Comparison of ENCODE assay signal across 10 cellular contexts in the genomic region with DNA sequence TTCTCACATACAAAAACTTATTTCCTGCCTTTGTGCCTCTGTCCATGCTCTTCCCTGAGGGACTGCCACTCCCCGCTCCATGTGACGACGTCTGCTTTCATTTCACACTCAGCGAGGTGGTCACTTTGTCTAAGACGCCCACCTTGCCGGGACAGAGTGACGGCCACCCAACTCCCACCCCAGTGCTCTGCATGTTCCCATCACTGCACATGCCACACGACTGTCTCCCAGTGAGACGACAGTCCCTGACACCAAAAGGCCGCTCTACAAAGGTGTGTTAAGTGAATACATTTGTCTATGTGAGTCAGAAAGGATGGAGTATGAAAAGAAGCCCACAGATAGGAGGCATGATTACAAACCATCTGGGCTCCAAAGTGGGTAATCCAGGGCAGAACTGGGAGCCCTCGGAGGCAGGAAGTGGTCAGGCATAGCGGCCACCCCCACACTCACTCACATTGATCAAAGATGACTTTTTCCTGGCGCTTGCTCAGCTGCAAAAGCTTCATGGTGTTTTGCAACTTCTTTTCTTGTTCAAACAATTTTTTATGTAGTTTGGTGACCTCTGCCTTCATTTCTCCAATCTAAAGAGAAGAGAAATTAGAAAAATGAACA.
DNase-seq lines count a peak whose midpoint lies in the region; FAIRE-seq and TF ChIP-seq lines count a peak whose summit lies in the region.
"Had no signal": no experiment of that assay in that cellular context is flagged by ENCODE, and none has a peak within 500 bp of the region (broad histone marks: within the 10 kb centered on the region; RNA-seq: fewer than 3 reads in every experiment).

No MANE protein-coding gene starts in this region.

- H3K27me3 ChIP-seq in liver (ENCODE audit: control insufficient read depth in 4 of 4, insufficient read depth in 4 of 4, low read length in 3 of 4) (no peaks in the 10 kb centered on the region), uterus (no peaks in the 10 kb centered on the region)
- H3K27me3 ChIP-seq: neutrophil had no signal

- H3K9me3 ChIP-seq in liver (ENCODE audit: control insufficient read depth in 4 of 4, low read length in 3 of 4) (no peaks in the 10 kb centered on the region), uterus (no peaks in the 10 kb centered on the region)
- H3K9me3 ChIP-seq: neutrophil had no signal

- FAIRE-seq in HTR-8/SVneo (lab: Jason Lieb, UNC): no peak

- no peaks in the 10 kb centered on the region for H3K27me3 Mint-ChIP-seq in activated naive CD4-positive, alpha-beta T cell treated with anti-CD3 and anti-CD28 coated beads, Interleukin-2, amount 50 U/mL, for 24 hours

- no peak for TF ChIP-seq CTCF in AG04449 (IDR thresholded peaks at IDR 0.05; ENCODE audit: insufficient read depth, low read length, missing control alignments)
- TF ChIP-seq CTCF in liver (IDR thresholded peaks at IDR 0.05; ENCODE audit: low read depth, low read length, missing input control): no peak
- TF ChIP-seq CTCF in uterus (IDR thresholded peaks at IDR 0.05): no peak

- intact Hi-C loops in uterus (cut with DNase I; ENCODE audit: low total_unique reads): no loop called here

- H3K9me3 Mint-ChIP-seq in activated naive CD4-positive, alpha-beta T cell treated with anti-CD3 and anti-CD28 coated beads, Interleukin-2, amount 50 U/mL, for 24 hours: no peaks in the 10 kb centered on the region

- H3K9ac ChIP-seq in liver (ENCODE audit: low read depth in 1 of 2, low read length in 2 of 2): peak overlapping the region in 1 of 2 donors; percentile 39

- H3K27ac ChIP-seq in liver (ENCODE audit: low read depth in 1 of 2, low read length in 2 of 2): peak overlapping the region; percentile 89
- no peak overlapping the region for H3K27ac ChIP-seq in uterus
- H3K27ac ChIP-seq: neutrophil had no signal

- DNase-seq in AG04449 (ENCODE audit: low read depth, low spot score) (peak; percentile 82), HTR-8/SVneo (ENCODE audit: insufficient read length, low spot score) (peak; percentile 75), NCI-H524 (lab: John Stamatoyannopoulos, UW) (no peak), uterus (no peak), NCI-H2081 treated with DMSO at 0.1 percent for 48 hours (lab: John Stamatoyannopoulos, UW) (no peak), HuH-7.5 (ENCODE audit: low spot score) (no peak)
- DNase-seq: activated effector memory CD4-positive, alpha-beta T cell treated with anti-CD3 and anti-CD28 coated beads, Interleukin-2, amount 50 U/mL, for 16 hours had no signal

- H3K36me3 Mint-ChIP-seq in activated naive CD4-positive, alpha-beta T cell treated with anti-CD3 and anti-CD28 coated beads, Interleukin-2, amount 50 U/mL, for 24 hours: peaks cover 20% of the 10 kb centered on the region

- TF ChIP-seq RAD21 in liver (IDR thresholded peaks at IDR 0.05): peak; percentile 13 to 31

- CTCF ChIA-PET in AG04449 (lab: Yijun Ruan, JAX): interaction anchor here (0.6 kb wide), 1 partner anchor 1527 kb away, joined by 3 read pairs; no protein-coding TSS in a partner anchor

- H3K27ac Mint-ChIP-seq in activated naive CD4-positive, alpha-beta T cell treated with anti-CD3 and anti-CD28 coated beads, Interleukin-2, amount 50 U/mL, for 24 hours: peak overlapping the region; percentile 44

- H3K4me1 ChIP-seq in liver (ENCODE audit: control insufficient read depth in 4 of 4, insufficient read depth in 4 of 4, low read length in 3 of 4): peaks cover 28 to 62% (median 53%) of the 10 kb centered on the region in 4 donors
- H3K4me1 ChIP-seq in uterus: no peaks in the 10 kb centered on the region

- 69% methylated on average over 13 of the region's 13 CpGs for WGBS in liver

- peak overlapping the region; percentile 4 for H3K4me3 Mint-ChIP-seq in activated naive CD4-positive, alpha-beta T cell treated with anti-CD3 and anti-CD28 coated beads, Interleukin-2, amount 50 U/mL, for 24 hours

- POLR2A ChIA-PET in AG04449 (lab: Yijun Ruan, JAX): no interaction called here

- H3K4me1 Mint-ChIP-seq in activated naive CD4-positive, alpha-beta T cell treated with anti-CD3 and anti-CD28 coated beads, Interleukin-2, amount 50 U/mL, for 24 hours: peaks cover 29% of the 10 kb centered on the region

- H3K4me3 ChIP-seq in AG04449 (ENCODE audit: low read depth, low read length) (no peak overlapping the region), liver (ENCODE audit: low read depth in 1 of 3, low read length in 3 of 3) (no peak overlapping the region), uterus (no peak overlapping the region)

- no peak for TF ChIP-seq POLR2A in uterus (IDR thresholded peaks at IDR 0.05)

- H3K36me3 ChIP-seq in liver (ENCODE audit: control insufficient read depth in 4 of 4, insufficient read depth in 3 of 4, low read depth in 1 of 4, low read length in 3 of 4) (peaks cover 4 to 19% (median 5%) of the 10 kb centered on the region in 4 donors), uterus (no peaks in the 10 kb centered on the region)

TF ChIP-seq in liver, 16 proteins besides CTCF, POLR2A, EP300 and RAD21:
- TF ChIP-seq JUND (IDR thresholded peaks at IDR 0.05) (peak in 1 of 2 donors; percentile 29), FOXA2 (IDR thresholded peaks at IDR 0.05) (peak; percentile 11), FOXA1 (IDR thresholded peaks at IDR 0.05) (no peak), RXRA (IDR thresholded peaks at IDR 0.05) (peak; percentile 81 to 88), HNF4G (IDR thresholded peaks at IDR 0.05) (no peak), GABPA (IDR thresholded peaks at IDR 0.05 in 1 of 2, conservative IDR thresholded peaks at IDR 0.05 in 1 of 2) (peak; percentile 17 to 52), NR2F2 (IDR thresholded peaks at IDR 0.05) (no peak), TAF1 (conservative IDR thresholded peaks at IDR 0.05) (no peak), HNF4A (conservative IDR thresholded peaks at IDR 0.05) (peak; percentile 62 to 69), SP1 (IDR thresholded peaks at IDR 0.05) (peak; percentile 92), EGR1 (IDR thresholded peaks at IDR 0.05; ENCODE audit: low read depth in 2 of 2) (peak; percentile 61 to 79), YY1 (IDR thresholded peaks at IDR 0.05) (peak; percentile 90)
- TF ChIP-seq, protein P1, sequence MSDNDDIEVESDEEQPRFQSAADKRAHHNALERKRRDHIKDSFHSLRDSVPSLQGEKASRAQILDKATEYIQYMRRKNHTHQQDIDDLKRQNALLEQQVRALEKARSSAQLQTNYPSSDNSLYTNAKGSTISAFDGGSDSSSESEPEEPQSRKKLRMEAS (IDR thresholded peaks at IDR 0.05): peak; percentile 40
- TF ChIP-seq, protein P2, sequence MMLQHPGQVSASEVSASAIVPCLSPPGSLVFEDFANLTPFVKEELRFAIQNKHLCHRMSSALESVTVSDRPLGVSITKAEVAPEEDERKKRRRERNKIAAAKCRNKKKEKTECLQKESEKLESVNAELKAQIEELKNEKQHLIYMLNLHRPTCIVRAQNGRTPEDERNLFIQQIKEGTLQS (IDR thresholded peaks at IDR 0.05): no peak
- TF ChIP-seq, protein P3, sequence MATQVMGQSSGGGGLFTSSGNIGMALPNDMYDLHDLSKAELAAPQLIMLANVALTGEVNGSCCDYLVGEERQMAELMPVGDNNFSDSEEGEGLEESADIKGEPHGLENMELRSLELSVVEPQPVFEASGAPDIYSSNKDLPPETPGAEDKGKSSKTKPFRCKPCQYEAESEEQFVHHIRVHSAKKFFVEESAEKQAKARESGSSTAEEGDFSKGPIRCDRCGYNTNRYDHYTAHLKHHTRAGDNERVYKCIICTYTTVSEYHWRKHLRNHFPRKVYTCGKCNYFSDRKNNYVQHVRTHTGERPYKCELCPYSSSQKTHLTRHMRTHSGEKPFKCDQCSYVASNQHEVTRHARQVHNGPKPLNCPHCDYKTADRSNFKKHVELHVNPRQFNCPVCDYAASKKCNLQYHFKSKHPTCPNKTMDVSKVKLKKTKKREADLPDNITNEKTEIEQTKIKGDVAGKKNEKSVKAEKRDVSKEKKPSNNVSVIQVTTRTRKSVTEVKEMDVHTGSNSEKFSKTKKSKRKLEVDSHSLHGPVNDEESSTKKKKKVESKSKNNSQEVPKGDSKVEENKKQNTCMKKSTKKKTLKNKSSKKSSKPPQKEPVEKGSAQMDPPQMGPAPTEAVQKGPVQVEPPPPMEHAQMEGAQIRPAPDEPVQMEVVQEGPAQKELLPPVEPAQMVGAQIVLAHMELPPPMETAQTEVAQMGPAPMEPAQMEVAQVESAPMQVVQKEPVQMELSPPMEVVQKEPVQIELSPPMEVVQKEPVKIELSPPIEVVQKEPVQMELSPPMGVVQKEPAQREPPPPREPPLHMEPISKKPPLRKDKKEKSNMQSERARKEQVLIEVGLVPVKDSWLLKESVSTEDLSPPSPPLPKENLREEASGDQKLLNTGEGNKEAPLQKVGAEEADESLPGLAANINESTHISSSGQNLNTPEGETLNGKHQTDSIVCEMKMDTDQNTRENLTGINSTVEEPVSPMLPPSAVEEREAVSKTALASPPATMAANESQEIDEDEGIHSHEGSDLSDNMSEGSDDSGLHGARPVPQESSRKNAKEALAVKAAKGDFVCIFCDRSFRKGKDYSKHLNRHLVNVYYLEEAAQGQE (IDR thresholded peaks at IDR 0.05): no peak
- TF ChIP-seq, protein P4, sequence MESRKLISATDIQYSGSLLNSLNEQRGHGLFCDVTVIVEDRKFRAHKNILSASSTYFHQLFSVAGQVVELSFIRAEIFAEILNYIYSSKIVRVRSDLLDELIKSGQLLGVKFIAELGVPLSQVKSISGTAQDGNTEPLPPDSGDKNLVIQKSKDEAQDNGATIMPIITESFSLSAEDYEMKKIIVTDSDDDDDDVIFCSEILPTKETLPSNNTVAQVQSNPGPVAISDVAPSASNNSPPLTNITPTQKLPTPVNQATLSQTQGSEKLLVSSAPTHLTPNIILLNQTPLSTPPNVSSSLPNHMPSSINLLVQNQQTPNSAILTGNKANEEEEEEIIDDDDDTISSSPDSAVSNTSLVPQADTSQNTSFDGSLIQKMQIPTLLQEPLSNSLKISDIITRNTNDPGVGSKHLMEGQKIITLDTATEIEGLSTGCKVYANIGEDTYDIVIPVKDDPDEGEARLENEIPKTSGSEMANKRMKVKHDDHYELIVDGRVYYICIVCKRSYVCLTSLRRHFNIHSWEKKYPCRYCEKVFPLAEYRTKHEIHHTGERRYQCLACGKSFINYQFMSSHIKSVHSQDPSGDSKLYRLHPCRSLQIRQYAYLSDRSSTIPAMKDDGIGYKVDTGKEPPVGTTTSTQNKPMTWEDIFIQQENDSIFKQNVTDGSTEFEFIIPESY (IDR thresholded peaks at IDR 0.05): no peak

Comparison
In these comparisons a context has a peak if more than half of its experiments do, and no peak if none do; other contexts are left out.
1. DNase-seq: peak in AG04449 (single experiment) and HTR-8/SVneo (single experiment); none in NCI-H524 (0 of 2), uterus (0 of 2), NCI-H2081 treated with DMSO at 0.1 percent for 48 hours (single experiment) and HuH-7.5 (single experiment).
2. H3K27ac ChIP-seq: peak in liver (2 of 2); none in uterus (0 of 2).